In the genomic region with DNA sequence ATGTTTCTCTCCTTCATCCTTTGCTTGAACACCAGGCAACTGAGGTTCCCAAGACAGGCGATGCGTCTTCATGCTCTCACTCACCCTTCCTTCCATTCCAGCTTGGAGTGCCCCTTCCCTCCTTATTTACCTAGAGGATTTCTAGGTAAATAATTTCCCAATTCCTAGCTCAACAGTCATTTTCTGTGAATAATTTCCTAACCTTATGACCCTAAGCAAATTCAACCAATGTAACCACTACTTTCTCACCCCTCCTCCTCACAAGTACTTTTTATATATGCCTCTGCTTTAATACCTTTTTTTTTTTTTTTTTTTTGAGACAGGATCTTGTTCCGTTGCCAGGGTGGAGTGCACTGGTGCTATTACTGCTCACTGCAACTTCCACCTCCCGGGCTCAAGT, we compare ENCODE assay signal across 11 cellular contexts.
DNase-seq lines count a peak whose midpoint lies in the region; ATAC-seq lines count a peak whose summit lies in the region.
"Had no signal": no experiment of that assay in that cellular context is flagged by ENCODE, and none has a peak within 500 bp of the region (broad histone marks: within the 10 kb centered on the region; RNA-seq: fewer than 3 reads in every experiment).

No MANE protein-coding gene starts in this region.

- no peaks in the 10 kb centered on the region for H3K9me3 Mint-ChIP-seq in activated naive CD4-positive, alpha-beta T cell treated with anti-CD3 and anti-CD28 coated beads, Interleukin-2, amount 10 ng/mL, durations not matched to agents 7 days and 5 days
- peaks cover 0 to 6% of the 10 kb centered on the region in 2 donors for H3K9me3 Mint-ChIP-seq in stimulated activated naive CD8-positive, alpha-beta T cell treated with anti-CD3 and anti-CD28 coated beads, Interleukin-15, amount 100 ng/mL, for 72 hours

- no peak for DNase-seq in activated naive CD4-positive, alpha-beta T cell treated with anti-CD3 and anti-CD28 coated beads, Interleukin-2, amount 10 ng/mL, durations not matched to agents 7 days and 5 days
- no peak for DNase-seq in activated naive CD4-positive, alpha-beta T cell treated with Interleukin-2 at 50 U/mL for 16 hours
- DNase-seq in T-helper 17 cell = no peak
- DNase-seq in kidney tubule cell (ENCODE audit: low spot score) = peak; percentile 90
- no peak for DNase-seq in stimulated activated naive CD8-positive, alpha-beta T cell treated with anti-CD3 and anti-CD28 coated beads, Interleukin-15, amount 100 ng/mL, for 72 hours
- no peak for DNase-seq in D341Med (ENCODE audit: low spot score)
- no peak for DNase-seq in NCI-H1417 (lab: John Stamatoyannopoulos, UW)
- DNase-seq in NK-92 treated with Interleukin-12 subunit alpha and Interleukin-12 subunit beta, amount 100 ng/mL, for 24 hours (lab: John Stamatoyannopoulos, UW) = no peak
- DNase-seq: activated effector memory CD4-positive, alpha-beta T cell treated with Interleukin-2 at 50 U/mL for 16 hours; erythroblast; pancreas had no signal

- no peaks in the 10 kb centered on the region for H3K27me3 Mint-ChIP-seq in activated naive CD4-positive, alpha-beta T cell treated with anti-CD3 and anti-CD28 coated beads, Interleukin-2, amount 10 ng/mL, durations not matched to agents 7 days and 5 days
- no peaks in the 10 kb centered on the region for H3K27me3 Mint-ChIP-seq in T-helper 17 cell
- no peaks in the 10 kb centered on the region for H3K27me3 Mint-ChIP-seq in stimulated activated naive CD8-positive, alpha-beta T cell treated with anti-CD3 and anti-CD28 coated beads, Interleukin-15, amount 100 ng/mL, for 72 hours

- H3K36me3 Mint-ChIP-seq in activated naive CD4-positive, alpha-beta T cell treated with anti-CD3 and anti-CD28 coated beads, Interleukin-2, amount 10 ng/mL, durations not matched to agents 7 days and 5 days = peaks cover 64% of the 10 kb centered on the region
- peaks cover 28% of the 10 kb centered on the region for H3K36me3 Mint-ChIP-seq in T-helper 17 cell (ENCODE audit: low read depth)

- peak overlapping the region; percentile 21 for H3K27ac Mint-ChIP-seq in activated naive CD4-positive, alpha-beta T cell treated with anti-CD3 and anti-CD28 coated beads, Interleukin-2, amount 10 ng/mL, durations not matched to agents 7 days and 5 days
- peak overlapping the region; percentile 89 for H3K27ac Mint-ChIP-seq in T-helper 17 cell
- H3K27ac Mint-ChIP-seq in stimulated activated naive CD8-positive, alpha-beta T cell treated with anti-CD3 and anti-CD28 coated beads, Interleukin-15, amount 100 ng/mL, for 72 hours = peak overlapping the region; percentile 29 to 92

- H3K4me3 Mint-ChIP-seq in activated naive CD4-positive, alpha-beta T cell treated with anti-CD3 and anti-CD28 coated beads, Interleukin-2, amount 10 ng/mL, durations not matched to agents 7 days and 5 days = no peak overlapping the region
- H3K4me3 Mint-ChIP-seq in T-helper 17 cell = no peak overlapping the region
- peak overlapping the region; percentile 1 to 27 for H3K4me3 Mint-ChIP-seq in stimulated activated naive CD8-positive, alpha-beta T cell treated with anti-CD3 and anti-CD28 coated beads, Interleukin-15, amount 100 ng/mL, for 72 hours

- CTCF ChIA-PET in activated naive CD4-positive, alpha-beta T cell treated with anti-CD3 and anti-CD28 coated beads, Interleukin-2, amount 10 ng/mL, durations not matched to agents 7 days and 5 days (lab: Charles Lee) = no interaction called here

- ATAC-seq in T-helper 17 cell = no peak
- peak; percentile 5 for ATAC-seq in stimulated activated naive CD8-positive, alpha-beta T cell treated with anti-CD3 and anti-CD28 coated beads, Interleukin-15, amount 100 ng/mL, for 72 hours

- H3K4me1 Mint-ChIP-seq in activated naive CD4-positive, alpha-beta T cell treated with anti-CD3 and anti-CD28 coated beads, Interleukin-2, amount 10 ng/mL, durations not matched to agents 7 days and 5 days = peaks cover 11% of the 10 kb centered on the region
- peaks cover 20% of the 10 kb centered on the region for H3K4me1 Mint-ChIP-seq in T-helper 17 cell
- peaks cover 35% of the 10 kb centered on the region for H3K4me1 Mint-ChIP-seq in stimulated activated naive CD8-positive, alpha-beta T cell treated with anti-CD3 and anti-CD28 coated beads, Interleukin-15, amount 100 ng/mL, for 72 hours

- H3K9me3 ChIP-seq in T-helper 17 cell (ENCODE audit: control insufficient read depth, low read length, poor library complexity, severe bottlenecking) = no peaks in the 10 kb centered on the region
- H3K9me3 ChIP-seq: pancreas had no signal

Comparison
In these comparisons a context has a peak if more than half of its experiments do, and no peak if none do; other contexts are left out.
1. H3K27ac Mint-ChIP-seq: peak in every context shown above with its lines; median percentile 89 in T-helper 17 cell; 60 in stimulated activated naive CD8-positive, alpha-beta T cell treated with anti-CD3 and anti-CD28 coated beads, Interleukin-15, amount 100 ng/mL, for 72 hours; 21 in activated naive CD4-positive, alpha-beta T cell treated with anti-CD3 and anti-CD28 coated beads, Interleukin-2, amount 10 ng/mL, durations not matched to agents 7 days and 5 days.
2. H3K4me3 Mint-ChIP-seq: peak in stimulated activated naive CD8-positive, alpha-beta T cell treated with anti-CD3 and anti-CD28 coated beads, Interleukin-15, amount 100 ng/mL, for 72 hours (2 of 2); none in activated naive CD4-positive, alpha-beta T cell treated with anti-CD3 and anti-CD28 coated beads, Interleukin-2, amount 10 ng/mL, durations not matched to agents 7 days and 5 days (single experiment) and T-helper 17 cell (single experiment).